In genomic region chr2:96869281-96869823, GRCh38 we compare ENCODE assay signal across 8 cellular contexts. TPM values are rescaled to one million over a fixed set of nuclear protein-coding genes. Genes with fewer than 3 reads are reported as not detected.
A peak's percentile ranks its signal among the peaks of the same experiment; 100 is the strongest.
DNase-seq lines count a peak whose midpoint lies in the region; ATAC-seq, FAIRE-seq and TF ChIP-seq lines count a peak whose summit lies in the region.

No MANE protein-coding gene starts in this region.

- H3K4me2 ChIP-seq in OCI-LY7 (ENCODE audit: low read length) (peak overlapping the region; percentile 59), HepG2 (ENCODE audit: low read depth, low read length) (peak overlapping the region; percentile 92)

- in situ Hi-C loops in HepG2 (cut with HindIII; ENCODE audit: extremely low pct_ligation_motif_present, low pct_unique_long_range_greater_than_20kb), result no loop called here

- H3K4me3 ChIP-seq in OCI-LY7 (ENCODE audit: low read depth, low read length, poor library complexity, severe bottlenecking), result peak overlapping the region; percentile 61
- H3K4me3 ChIP-seq in HepG2 (replicated peaks in 1 of 3; ENCODE audit: insufficient read depth in 1 of 3, low read depth in 2 of 3, low read length in 3 of 3), result peak overlapping the region; percentile 81 to 100 (median 93)

- no peak overlapping the region for H3K27ac ChIP-seq in OCI-LY7 (ENCODE audit: low read depth, low read length, poor library complexity, severe bottlenecking)
- peak overlapping the region; percentile 96 for H3K27ac ChIP-seq in HepG2 (ENCODE audit: extremely low read length, insufficient read depth, low read length)
- peak overlapping the region; percentile 99 for H3K27ac ChIP-seq in substantia nigra (ENCODE audit: low read depth, low read length, poor library complexity, severe bottlenecking)

- H3K79me2 ChIP-seq in OCI-LY7 (ENCODE audit: insufficient read depth, low read depth, low read length) (no peaks in the 10 kb centered on the region), HepG2 (ENCODE audit: insufficient read depth, low read length) (peaks cover 23% of the 10 kb centered on the region)

- no peak; a peak in 1 of 4 replicates for TF ChIP-seq POLR2A in HepG2 (IDR thresholded peaks at IDR 0.05; ENCODE audit: insufficient read depth in 1 of 2, low read depth in 2 of 2, low read length in 2 of 2)

- peak; percentile 59 for DNase-seq in AG09319 (ENCODE audit: extremely low read depth, low read depth)
- DNase-seq in OCI-LY7 (ENCODE audit: low spot score), result no peak
- peak; percentile 68 for DNase-seq in dermis blood vessel endothelial cell
- DNase-seq in HepG2 (ENCODE audit: low spot score), result peak; percentile 48
- DNase-seq in substantia nigra (lab: John Stamatoyannopoulos, UW), result peak in 38 of 49 donors; percentile 36 to 94 (median 73)
- no peak for DNase-seq in NOMO-1 (lab: John Stamatoyannopoulos, UW; ENCODE audit: unreplicated experiment in 2 of 2)

- POLR2A ChIA-PET in OCI-LY7 (lab: Charles Lee), result no interaction called here
- POLR2A ChIA-PET in HepG2 (lab: Yijun Ruan, JAX), result interaction anchor here (1.2 to 5.9 kb wide), 6 partner anchors 11 to 81 kb away, joined by 3 to 152 read pairs (median 7); partner anchors contain the start of gene ANKRD39

- no peaks in the 10 kb centered on the region for H3K9me3 ChIP-seq in OCI-LY7 (ENCODE audit: low read length)
- no peaks in the 10 kb centered on the region for H3K9me3 ChIP-seq in HepG2 (ENCODE audit: low read length)

- TF ChIP-seq RAD21 in HepG2 (CRISPR knock-in tag; IDR thresholded peaks at IDR 0.05), result no peak; the same call in 1 of the 2 replicates

- H4K20me1 ChIP-seq in OCI-LY7 (ENCODE audit: insufficient read depth, low read length) (no peaks in the 10 kb centered on the region), HepG2 (ENCODE audit: insufficient read depth, low read length) (no peaks in the 10 kb centered on the region)

- H3K9me2 ChIP-seq in OCI-LY7 (ENCODE audit: insufficient read depth, low read length), result no peaks in the 10 kb centered on the region

- CTCF ChIA-PET in OCI-LY7 (lab: Charles Lee; ENCODE audit: unreplicated experiment), result no interaction called here
- CTCF ChIA-PET in HepG2 (lab: Yijun Ruan, JAX; ENCODE audit: low intra/inter-chr PET ratio, low total read pairs), result interaction anchor here (2.0 kb wide), 1 partner anchor 11 kb away, joined by 17 read pairs; the partner anchor contains the start of gene ANKRD39

- FAIRE-seq in HepG2 (lab: Jason Lieb, UNC), result no peak

- TF ChIP-seq CTCF in AG09319 (IDR thresholded peaks at IDR 0.05; ENCODE audit: low read depth, low read length) (no peak), OCI-LY7 (conservative IDR thresholded peaks at IDR 0.05; ENCODE audit: low read length) (0 out of 2 replicates have a peak, but pooled peaks have one; percentile 34), HepG2 (CRISPR knock-in tag; IDR thresholded peaks at IDR 0.05) (no peak)

- H3K36me3 ChIP-seq in OCI-LY7 (ENCODE audit: insufficient read depth, low read length), result no peaks in the 10 kb centered on the region
- H3K36me3 ChIP-seq in HepG2 (replicated peaks in 1 of 2; ENCODE audit: control insufficient read depth in 1 of 2, insufficient read depth in 2 of 2, low read length in 2 of 2), result peaks cover 25 to 30% of the 10 kb centered on the region in 2 experiments

- TF ChIP-seq EP300 in HepG2 (IDR thresholded peaks at IDR 0.05; ENCODE audit: low read depth in 2 of 2, low read length in 2 of 2), result no peak
- no peak for TF ChIP-seq EP300 in HepG2 (CRISPR knock-in tag; IDR thresholded peaks at IDR 0.05; ENCODE audit: borderline replicate concordance)

- peaks cover 5 to 28% of the 10 kb centered on the region in 2 experiments for H3K27me3 ChIP-seq in HepG2 (ENCODE audit: control insufficient read depth in 1 of 2, insufficient read depth in 2 of 2, low read length in 2 of 2)

- intact Hi-C loops in OCI-LY7 (cut with micrococcal nuclease; ENCODE audit: unreplicated experiment), result no loop called here
- intact Hi-C loops in HepG2 (cut with micrococcal nuclease; ENCODE audit: unreplicated experiment), result no loop called here

- H3K4me1 ChIP-seq in OCI-LY7 (ENCODE audit: insufficient read depth, low read length, poor library complexity, severe bottlenecking) (peaks cover 14% of the 10 kb centered on the region), HepG2 (ENCODE audit: insufficient read depth, low read length) (peaks cover 35% of the 10 kb centered on the region)

- ATAC-seq in GM19397 (IDR thresholded peaks at IDR 0.05; ENCODE audit: unreplicated experiment), result peak; percentile 16
- ATAC-seq in HepG2, result peak; percentile 34
- ATAC-seq in GM21723 (IDR thresholded peaks at IDR 0.05; ENCODE audit: unreplicated experiment), result no peak

- H2AFZ ChIP-seq in OCI-LY7 (ENCODE audit: low read length), result no peak overlapping the region
- H2AFZ ChIP-seq in HepG2 (ENCODE audit: low read length), result no peak overlapping the region

- H3K9ac ChIP-seq in HepG2 (ENCODE audit: insufficient read depth, low read depth, low read length), result peak overlapping the region; percentile 98

- 0% methylated on average over 1 of the region's 65 CpGs for WGBS in HepG2 (ENCODE audit: low lambda C conversion rate)

- BruUV-seq in OCI-LY7 (replicated peaks; lab: Mats Ljungman, UMichigan), result no TSS peak
- no TSS peak for BruUV-seq in HepG2 (replicated peaks; lab: Mats Ljungman, UMichigan)

RNA-seq across cellular contexts. Expression of gene SEMA4C, which starts 0.5 kb away (rescaled TPM):
- 0.06 TPM in 1 of 2 replicates, not detected in the other for total RNA-seq in OCI-LY7 (2014; rRNA removed; shearing (Covaris generic))
- total RNA-seq in OCI-LY7 (2022), result 0.19 TPM in 1 of 2 replicates, not detected in the other
- total RNA-seq in dermis blood vessel endothelial cell, result 39.7 and 40.3 TPM in 2 replicates
- total RNA-seq in HepG2 (2016; rRNA removed; fragmentation: Illumina TruSeq; extraction: Trizol), result 11.3 and 25.9 TPM in 2 replicates
- total RNA-seq in HepG2 (2016; cell fraction: cytosol; rRNA removed; fragmentation: Illumina TruSeq; extraction: Trizol; ENCODE audit: low read depth), result 3.5 and 4.2 TPM in 2 replicates
- total RNA-seq in HepG2 (2016; cell fraction: insoluble cytoplasmic fraction; rRNA removed; fragmentation: Illumina TruSeq; extraction: Trizol), result 8.4 and 25.7 TPM in 2 replicates
- total RNA-seq in HepG2 (2016; cell fraction: membrane; rRNA removed; fragmentation: Illumina TruSeq; extraction: Trizol), result 10.9 and 11.4 TPM in 2 replicates
- 22.1 and 28.3 TPM in 2 replicates for total RNA-seq in HepG2 (2016; cell fraction: nucleus; rRNA removed; fragmentation: Illumina TruSeq; extraction: Trizol)
- polyA plus RNA-seq in HepG2 (2011; rRNA removed), result 46.6 and 69.2 TPM in 2 replicates
- 33.4 and 47.8 TPM in 2 replicates for polyA plus RNA-seq in HepG2 (2011; cell fraction: cytosol; rRNA removed)
- 135 and 157 TPM in 2 replicates for polyA plus RNA-seq in HepG2 (2011; cell fraction: nucleus; rRNA removed)
- 27.3 and 39.4 TPM in 2 replicates for polyA plus RNA-seq in HepG2 (2012)
- 1.0 and 1.2 TPM in 2 replicates for polyA plus RNA-seq in HepG2 (2016; cell fraction: cytosol; fragmentation: Illumina TruSeq; extraction: Trizol; ENCODE audit: low read depth)
- polyA plus RNA-seq in HepG2 (2016; cell fraction: insoluble cytoplasmic fraction; fragmentation: Illumina TruSeq; extraction: Trizol; ENCODE audit: low read depth), result 6.0 and 8.4 TPM in 2 replicates
- polyA plus RNA-seq in HepG2 (2016; cell fraction: membrane; fragmentation: Illumina TruSeq; extraction: Trizol; ENCODE audit: low read depth), result 3.1 and 3.2 TPM in 2 replicates
- polyA plus RNA-seq in HepG2 (2016; cell fraction: nucleus; fragmentation: Illumina TruSeq; extraction: Trizol; ENCODE audit: insufficient read depth, low read depth), result 51.6 and 60.2 TPM in 2 replicates
- 29.1 and 175 TPM in 2 replicates for polyA minus RNA-seq in HepG2 (2011; rRNA and poly(A)+ RNA removed; ENCODE audit: low replicate concordance)
- polyA minus RNA-seq in HepG2 (2011; cell fraction: cytosol; rRNA and poly(A)+ RNA removed), result 41.8 and 45.0 TPM in 2 replicates
- 25.8 and 31.7 TPM in 2 replicates for polyA minus RNA-seq in HepG2 (2011; cell fraction: nucleus; rRNA and poly(A)+ RNA removed)

RNA-seq across cellular contexts. Expression of gene ANKRD39, which starts 11.5 kb away (rescaled TPM):
- total RNA-seq in OCI-LY7 (2014; rRNA removed; shearing (Covaris generic)), result 16.0 and 24.1 TPM in 2 replicates
- total RNA-seq in OCI-LY7 (2022) (20.7 and 22.2 TPM in 2 replicates), dermis blood vessel endothelial cell (6.8 and 8.0 TPM in 2 replicates), HepG2 (2016; rRNA removed; fragmentation: Illumina TruSeq; extraction: Trizol) (23.2 and 26.7 TPM in 2 replicates)
- total RNA-seq in HepG2 (2016; cell fraction: cytosol; rRNA removed; fragmentation: Illumina TruSeq; extraction: Trizol; ENCODE audit: low read depth), result 40.7 and 45.8 TPM in 2 replicates
- 26.3 and 27.1 TPM in 2 replicates for total RNA-seq in HepG2 (2016; cell fraction: insoluble cytoplasmic fraction; rRNA removed; fragmentation: Illumina TruSeq; extraction: Trizol)
- total RNA-seq in HepG2 (2016; cell fraction: membrane; rRNA removed; fragmentation: Illumina TruSeq; extraction: Trizol), result 37.4 and 41.3 TPM in 2 replicates
- total RNA-seq in HepG2 (2016; cell fraction: nucleus; rRNA removed; fragmentation: Illumina TruSeq; extraction: Trizol), result 10.3 and 11.7 TPM in 2 replicates
- 24.8 and 27.8 TPM in 2 replicates for polyA plus RNA-seq in HepG2 (2011; rRNA removed)
- 18.3 and 31.5 TPM in 2 replicates for polyA plus RNA-seq in HepG2 (2011; cell fraction: cytosol; rRNA removed)
- 24.2 and 29.2 TPM in 2 replicates for polyA plus RNA-seq in HepG2 (2011; cell fraction: nucleus; rRNA removed)
- 14.6 and 20.3 TPM in 2 replicates for polyA plus RNA-seq in HepG2 (2012)
- 55.3 and 63.9 TPM in 2 replicates for polyA plus RNA-seq in HepG2 (2016; cell fraction: cytosol; fragmentation: Illumina TruSeq; extraction: Trizol; ENCODE audit: low read depth)
- 33.9 and 35.0 TPM in 2 replicates for polyA plus RNA-seq in HepG2 (2016; cell fraction: insoluble cytoplasmic fraction; fragmentation: Illumina TruSeq; extraction: Trizol; ENCODE audit: low read depth)
- polyA plus RNA-seq in HepG2 (2016; cell fraction: membrane; fragmentation: Illumina TruSeq; extraction: Trizol; ENCODE audit: low read depth), result 40.8 and 47.0 TPM in 2 replicates
- 23.0 and 24.9 TPM in 2 replicates for polyA plus RNA-seq in HepG2 (2016; cell fraction: nucleus; fragmentation: Illumina TruSeq; extraction: Trizol; ENCODE audit: insufficient read depth, low read depth)
- 10.9 and 17.9 TPM in 2 replicates for polyA minus RNA-seq in HepG2 (2011; rRNA and poly(A)+ RNA removed; ENCODE audit: low replicate concordance)
- 4.6 and 5.6 TPM in 2 replicates for polyA minus RNA-seq in HepG2 (2011; cell fraction: cytosol; rRNA and poly(A)+ RNA removed)
- polyA minus RNA-seq in HepG2 (2011; cell fraction: nucleus; rRNA and poly(A)+ RNA removed), result 8.2 and 14.2 TPM in 2 replicates

RNA-seq across cellular contexts. Expression of gene ANKRD23, which starts 25.5 kb away (rescaled TPM):
- total RNA-seq in OCI-LY7 (2014; rRNA removed; shearing (Covaris generic)), result 6.4 and 6.5 TPM in 2 replicates
- total RNA-seq in OCI-LY7 (2022) (6.7 and 6.9 TPM in 2 replicates), dermis blood vessel endothelial cell (1.1 and 1.5 TPM in 2 replicates), HepG2 (2016; rRNA removed; fragmentation: Illumina TruSeq; extraction: Trizol) (0.35 and 1.5 TPM in 2 replicates)
- total RNA-seq in HepG2 (2016; cell fraction: cytosol; rRNA removed; fragmentation: Illumina TruSeq; extraction: Trizol; ENCODE audit: low read depth), result 0.35 and 0.51 TPM in 2 replicates
- total RNA-seq in HepG2 (2016; cell fraction: insoluble cytoplasmic fraction; rRNA removed; fragmentation: Illumina TruSeq; extraction: Trizol), result 0.61 and 2.2 TPM in 2 replicates
- 0.77 and 0.90 TPM in 2 replicates for total RNA-seq in HepG2 (2016; cell fraction: membrane; rRNA removed; fragmentation: Illumina TruSeq; extraction: Trizol)
- 2.3 and 2.8 TPM in 2 replicates for total RNA-seq in HepG2 (2016; cell fraction: nucleus; rRNA removed; fragmentation: Illumina TruSeq; extraction: Trizol)
- 1.6 and 2.7 TPM in 2 replicates for polyA plus RNA-seq in HepG2 (2011; rRNA removed)
- polyA plus RNA-seq in HepG2 (2011; cell fraction: cytosol; rRNA removed), result 0.71 and 0.90 TPM in 2 replicates
- 17.9 and 22.1 TPM in 2 replicates for polyA plus RNA-seq in HepG2 (2011; cell fraction: nucleus; rRNA removed)
- 0.72 and 2.1 TPM in 2 replicates for polyA plus RNA-seq in HepG2 (2012)
- polyA plus RNA-seq in HepG2 (2016; cell fraction: cytosol; fragmentation: Illumina TruSeq; extraction: Trizol; ENCODE audit: low read depth), result 0.47 and 0.50 TPM in 2 replicates
- 0.32 and 0.50 TPM in 2 replicates for polyA plus RNA-seq in HepG2 (2016; cell fraction: insoluble cytoplasmic fraction; fragmentation: Illumina TruSeq; extraction: Trizol; ENCODE audit: low read depth)
- 0.47 and 0.74 TPM in 2 replicates for polyA plus RNA-seq in HepG2 (2016; cell fraction: membrane; fragmentation: Illumina TruSeq; extraction: Trizol; ENCODE audit: low read depth)
- 9.2 and 10.4 TPM in 2 replicates for polyA plus RNA-seq in HepG2 (2016; cell fraction: nucleus; fragmentation: Illumina TruSeq; extraction: Trizol; ENCODE audit: insufficient read depth, low read depth)
- polyA minus RNA-seq in HepG2 (2011; rRNA and poly(A)+ RNA removed; ENCODE audit: low replicate concordance), result 1.6 and 5.1 TPM in 2 replicates
- not detected in 2 replicates for polyA minus RNA-seq in HepG2 (2011; cell fraction: cytosol; rRNA and poly(A)+ RNA removed)
- polyA minus RNA-seq in HepG2 (2011; cell fraction: nucleus; rRNA and poly(A)+ RNA removed), result 3.9 and 4.1 TPM in 2 replicates

RNA-seq across cellular contexts. Expression of gene CNNM3, which starts 53.3 kb away (rescaled TPM):
- 9.1 and 13.5 TPM in 2 replicates for total RNA-seq in OCI-LY7 (2014; rRNA removed; shearing (Covaris generic))
- total RNA-seq in OCI-LY7 (2022) (18.2 and 18.6 TPM in 2 replicates), dermis blood vessel endothelial cell (14.0 and 24.9 TPM in 2 replicates), HepG2 (2016; rRNA removed; fragmentation: Illumina TruSeq; extraction: Trizol) (8.4 and 21.2 TPM in 2 replicates)
- 5.5 and 5.9 TPM in 2 replicates for total RNA-seq in HepG2 (2016; cell fraction: cytosol; rRNA removed; fragmentation: Illumina TruSeq; extraction: Trizol; ENCODE audit: low read depth)
- 6.5 and 21.5 TPM in 2 replicates for total RNA-seq in HepG2 (2016; cell fraction: insoluble cytoplasmic fraction; rRNA removed; fragmentation: Illumina TruSeq; extraction: Trizol)
- total RNA-seq in HepG2 (2016; cell fraction: membrane; rRNA removed; fragmentation: Illumina TruSeq; extraction: Trizol), result 8.5 and 9.2 TPM in 2 replicates
- 22.7 and 27.7 TPM in 2 replicates for total RNA-seq in HepG2 (2016; cell fraction: nucleus; rRNA removed; fragmentation: Illumina TruSeq; extraction: Trizol)
- polyA plus RNA-seq in HepG2 (2011; rRNA removed), result 27.9 and 43.4 TPM in 2 replicates
- polyA plus RNA-seq in HepG2 (2011; cell fraction: cytosol; rRNA removed), result 24.2 and 26.5 TPM in 2 replicates
- 68.4 and 71.2 TPM in 2 replicates for polyA plus RNA-seq in HepG2 (2011; cell fraction: nucleus; rRNA removed)
- 35.8 and 38.5 TPM in 2 replicates for polyA plus RNA-seq in HepG2 (2012)
- 4.3 and 4.5 TPM in 2 replicates for polyA plus RNA-seq in HepG2 (2016; cell fraction: cytosol; fragmentation: Illumina TruSeq; extraction: Trizol; ENCODE audit: low read depth)
- polyA plus RNA-seq in HepG2 (2016; cell fraction: insoluble cytoplasmic fraction; fragmentation: Illumina TruSeq; extraction: Trizol; ENCODE audit: low read depth), result 11.7 and 14.4 TPM in 2 replicates
- 10.0 and 11.0 TPM in 2 replicates for polyA plus RNA-seq in HepG2 (2016; cell fraction: membrane; fragmentation: Illumina TruSeq; extraction: Trizol; ENCODE audit: low read depth)
- 48.6 and 52.0 TPM in 2 replicates for polyA plus RNA-seq in HepG2 (2016; cell fraction: nucleus; fragmentation: Illumina TruSeq; extraction: Trizol; ENCODE audit: insufficient read depth, low read depth)
- polyA minus RNA-seq in HepG2 (2011; rRNA and poly(A)+ RNA removed; ENCODE audit: low replicate concordance), result 49.9 and 152 TPM in 2 replicates
- 50.4 and 69.9 TPM in 2 replicates for polyA minus RNA-seq in HepG2 (2011; cell fraction: cytosol; rRNA and poly(A)+ RNA removed)
- polyA minus RNA-seq in HepG2 (2011; cell fraction: nucleus; rRNA and poly(A)+ RNA removed), result 56.1 and 70.2 TPM in 2 replicates

Comparison
In these comparisons a context has a peak if more than half of its experiments do, and no peak if none do; other contexts are left out.
1. DNase-seq: peak in AG09319 (single experiment), dermis blood vessel endothelial cell (single experiment), HepG2 (single experiment) and substantia nigra (38 of 49); none in OCI-LY7 (single experiment) and NOMO-1 (0 of 2).